Comparison of ENCODE assay signal across 8 cellular contexts in genomic region chr1:156676820-156677615, GRCh38. TPM values are rescaled to one million over a fixed set of nuclear protein-coding genes. Genes with fewer than 3 reads are reported as not detected.
DNase-seq lines count a peak whose midpoint lies in the region; ATAC-seq and TF ChIP-seq lines count a peak whose summit lies in the region.

TSS of gene NES (minus strand) at chr1:156677407. CDS start at chr1:156677264, 143 bp downstream.

- H3K4me3 ChIP-seq in esophagus muscularis mucosa, result peak within 1 kb of the TSS; percentile 49 to 57 (median 56)
- no peak within 1 kb of the TSS for H3K4me3 ChIP-seq in mucosa of stomach (ENCODE audit: low read length)

- in situ Hi-C loops in G401 (cut with HindIII; ENCODE audit: low sequenced_read_pairs), result no loop called here

- H3K9me3 ChIP-seq in esophagus muscularis mucosa, result no peaks in the 10 kb centered on the region
- no peaks in the 10 kb centered on the region for H3K9me3 ChIP-seq in mucosa of stomach (ENCODE audit: control insufficient read depth, low read length)

- TF ChIP-seq EP300 in esophagus muscularis mucosa (IDR thresholded peaks at IDR 0.05), result no peak

- peaks cover 0 to 31% (median 13%) of the 10 kb centered on the region in 4 donors for H3K36me3 ChIP-seq in esophagus muscularis mucosa
- no peaks in the 10 kb centered on the region for H3K36me3 ChIP-seq in mucosa of stomach (ENCODE audit: control insufficient read depth, insufficient read depth, low read length)

- 0% methylated on average over 19 of the region's 70 CpGs for WGBS in esophagus muscularis mucosa

- no peak for ATAC-seq in HG03469 (IDR thresholded peaks at IDR 0.05; ENCODE audit: unreplicated experiment)

- H3K27me3 ChIP-seq in esophagus muscularis mucosa (peaks cover 0 to 40% (median 6%) of the 10 kb centered on the region in 4 donors), mucosa of stomach (ENCODE audit: control insufficient read depth, insufficient read depth, low read length) (peaks cover 80% of the 10 kb centered on the region)

- H3K9ac ChIP-seq in mucosa of stomach (ENCODE audit: low read length), result peak within 1 kb of the TSS; percentile 29

- H3K4me1 ChIP-seq in esophagus muscularis mucosa (peaks cover 36 to 53% (median 52%) of the 10 kb centered on the region in 4 donors), mucosa of stomach (ENCODE audit: control insufficient read depth, insufficient read depth, low read length) (peaks cover 12% of the 10 kb centered on the region)

- intact Hi-C loops in esophagus muscularis mucosa (cut with DNase I), result no loop called here

- peak within 1 kb of the TSS; percentile 64 to 83 (median 79) for H3K27ac ChIP-seq in esophagus muscularis mucosa (replicated peaks in 1 of 4)

- DNase-seq in G401 (ENCODE audit: low spot score) (peak; percentile 46), esophagus muscularis mucosa (ENCODE audit: extremely low spot score) (no peak), activated gamma-delta T cell (lab: John Stamatoyannopoulos, UW) (no peak), GM10266 (ENCODE audit: extremely low spot score) (no peak)
- no peak for DNase-seq in stimulated activated CD4-positive, alpha-beta T cell treated with anti-CD3 and anti-CD28 coated beads, Interleukin-4, amount 100 ng/mL, for 24 hours

- TF ChIP-seq POLR2A in esophagus muscularis mucosa (IDR thresholded peaks at IDR 0.05; ENCODE audit: low read depth), result no peak

- TF ChIP-seq CTCF in esophagus muscularis mucosa (IDR thresholded peaks at IDR 0.05) (no peak), GM10266 (IDR thresholded peaks at IDR 0.05; ENCODE audit: control insufficient read depth, insufficient read depth, low read depth, missing control alignments) (no peak)

TF ChIP-seq in PFSK-1, 5 proteins besides CTCF, POLR2A, EP300 and RAD21:
- no peak for TF ChIP-seq FOXP2 (optimal IDR thresholded peaks at IDR 0.05; ENCODE audit: borderline replicate concordance, extremely low read depth, extremely low read length, insufficient read depth)
- peak; percentile 85 for TF ChIP-seq POLR2AphosphoS5 (IDR thresholded peaks at IDR 0.05; ENCODE audit: low read depth, low read length)
- TF ChIP-seq TAF1 (IDR thresholded peaks at IDR 0.05; ENCODE audit: borderline replicate concordance, insufficient read depth, low read length), result 0 out of 2 replicates have a peak, but pooled peaks have one; percentile 45
- TF ChIP-seq SIN3A (IDR thresholded peaks at IDR 0.05; ENCODE audit: borderline replicate concordance, insufficient read depth, low read length), result no peak
- TF ChIP-seq REST (IDR thresholded peaks at IDR 0.05; ENCODE audit: insufficient read depth in 1 of 2, low read depth in 2 of 2, low read length in 2 of 2), result 0 out of 4 replicates have a peak, but pooled peaks of 1 of the 2 experiments have one; percentile 18
TF ChIP-seq in PFSK-1: peak in this region for 3.

RNA-seq across cellular contexts. Expression of gene NES, which starts in this region (rescaled TPM):
- total RNA-seq in G401 (2014; rRNA removed; shearing (Covaris generic)), result 170 and 183 TPM in 2 replicates
- 58.4 TPM for polyA plus RNA-seq in PFSK-1 (2012; ENCODE audit: insufficient read length, low read depth)
- total RNA-seq in esophagus muscularis mucosa, result 10 to 100 TPM; 16.6 to 37.4 (median 32.5) TPM
